ENCODE assay signal across 8 cellular contexts in the genomic region with DNA sequence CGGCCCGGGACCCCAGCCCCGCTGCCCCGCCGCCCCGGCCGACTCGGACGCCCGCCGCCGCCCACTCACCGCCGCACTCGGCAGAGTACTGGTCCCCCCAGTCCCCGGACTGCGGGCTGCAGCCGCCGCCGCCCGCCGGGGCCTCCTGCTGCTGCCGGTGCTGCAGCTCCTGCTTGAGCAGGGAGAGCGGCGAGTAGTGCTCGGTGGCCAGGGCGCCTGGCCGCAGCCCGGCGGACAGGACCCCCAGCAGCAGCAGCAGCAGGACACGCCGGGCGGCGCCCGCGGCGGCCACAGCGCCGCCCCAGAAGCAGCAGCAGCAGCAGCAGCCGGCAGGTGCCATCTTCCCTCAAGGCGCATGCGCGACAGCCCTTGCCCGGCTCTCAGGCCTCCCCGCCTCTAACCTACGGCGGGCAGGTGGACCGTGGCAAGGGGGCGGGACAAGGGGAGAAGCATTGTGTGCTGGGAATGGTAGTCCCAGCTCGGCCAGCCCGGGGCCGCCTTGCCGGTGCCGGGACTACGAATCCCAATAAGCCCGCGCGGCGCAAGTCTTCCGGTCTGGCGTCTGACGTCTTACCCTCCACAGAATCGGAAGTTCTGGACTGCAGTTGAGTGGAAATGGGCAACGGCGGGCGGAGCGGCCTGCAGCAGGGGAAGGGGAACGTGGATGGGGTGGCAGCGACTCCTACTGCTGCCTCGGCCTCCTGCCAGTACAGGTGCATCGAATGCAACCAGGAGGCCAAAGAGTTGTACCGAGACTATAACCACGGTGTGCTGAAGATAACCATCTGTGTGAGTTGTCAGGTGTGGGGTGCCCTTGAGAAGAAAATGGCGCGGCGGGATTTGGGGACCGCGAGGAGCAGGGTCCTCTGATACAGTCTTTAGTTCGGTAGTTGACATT. TPM values are rescaled to one million over a fixed set of nuclear protein-coding genes. Genes with fewer than 3 reads are reported as not detected.
DNase-seq lines count a peak whose midpoint lies in the region; ATAC-seq and TF ChIP-seq lines count a peak whose summit lies in the region.

A gene (plus strand): TSS at position 604 of the 898 bp plus-strand sequence. CDS start 12 bp downstream, at position 616.
A gene with protein sequence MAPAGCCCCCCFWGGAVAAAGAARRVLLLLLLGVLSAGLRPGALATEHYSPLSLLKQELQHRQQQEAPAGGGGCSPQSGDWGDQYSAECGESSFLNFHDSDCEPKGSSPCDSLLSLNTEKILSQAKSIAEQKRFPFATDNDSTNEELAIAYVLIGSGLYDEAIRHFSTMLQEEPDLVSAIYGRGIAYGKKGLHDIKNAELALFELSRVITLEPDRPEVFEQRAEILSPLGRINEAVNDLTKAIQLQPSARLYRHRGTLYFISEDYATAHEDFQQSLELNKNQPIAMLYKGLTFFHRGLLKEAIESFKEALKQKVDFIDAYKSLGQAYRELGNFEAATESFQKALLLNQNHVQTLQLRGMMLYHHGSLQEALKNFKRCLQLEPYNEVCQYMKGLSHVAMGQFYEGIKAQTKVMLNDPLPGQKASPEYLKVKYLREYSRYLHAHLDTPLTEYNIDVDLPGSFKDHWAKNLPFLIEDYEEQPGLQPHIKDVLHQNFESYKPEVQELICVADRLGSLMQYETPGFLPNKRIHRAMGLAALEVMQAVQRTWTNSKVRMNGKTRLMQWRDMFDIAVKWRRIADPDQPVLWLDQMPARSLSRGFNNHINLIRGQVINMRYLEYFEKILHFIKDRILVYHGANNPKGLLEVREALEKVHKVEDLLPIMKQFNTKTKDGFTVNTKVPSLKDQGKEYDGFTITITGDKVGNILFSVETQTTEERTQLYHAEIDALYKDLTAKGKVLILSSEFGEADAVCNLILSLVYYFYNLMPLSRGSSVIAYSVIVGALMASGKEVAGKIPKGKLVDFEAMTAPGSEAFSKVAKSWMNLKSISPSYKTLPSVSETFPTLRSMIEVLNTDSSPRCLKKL (minus strand): TSS at position 371 of the 898 bp plus-strand sequence. CDS start 31 bp downstream, at position 340.

- peak within 1 kb of the TSS; percentile 96 for H3K27ac Mint-ChIP-seq in T-helper 1 cell treated with Interleukin-12 subunit alpha and Interleukin-12 subunit beta and Interleukin-4 antibody, amounts not matched to agents 30 μg/mL and 1 μg/mL, for 36 hours

- TF ChIP-seq CTCF in heart right ventricle (IDR thresholded peaks at IDR 0.05) (peak in 6 of 9 donors; percentile 13 to 47 (median 34)), upper lobe of right lung (IDR thresholded peaks at IDR 0.05) (peak; percentile 35)

- peaks cover 5 to 44% (median 27%) of the 10 kb centered on the region in 9 donors for H3K4me1 ChIP-seq in heart right ventricle
- H3K4me1 ChIP-seq in upper lobe of right lung = peaks cover 23% of the 10 kb centered on the region

- peaks cover 33% of the 10 kb centered on the region for H3K4me1 Mint-ChIP-seq in T-helper 1 cell treated with Interleukin-12 subunit alpha and Interleukin-12 subunit beta and Interleukin-4 antibody, amounts not matched to agents 30 μg/mL and 1 μg/mL, for 36 hours (ENCODE audit: low read depth)

- no peaks in the 10 kb centered on the region for H3K9me3 Mint-ChIP-seq in T-helper 1 cell treated with Interleukin-12 subunit alpha and Interleukin-12 subunit beta and Interleukin-4 antibody, amounts not matched to agents 30 μg/mL and 1 μg/mL, for 36 hours

- peak; percentile 98 for DNase-seq in NCI-H1694 (lab: John Stamatoyannopoulos, UW)
- peak; percentile 95 for DNase-seq in amniotic stem cell (lab: John Stamatoyannopoulos, UW)
- peak; percentile 98 for DNase-seq in heart right ventricle
- DNase-seq in posterior vena cava (ENCODE audit: low spot score) = peak; percentile 99
- peak; percentile 100 for DNase-seq in upper lobe of right lung

- H3K9me3 ChIP-seq in heart right ventricle = no peaks in the 10 kb centered on the region
- H3K9me3 ChIP-seq in upper lobe of right lung = no peaks in the 10 kb centered on the region

- WGBS in heart right ventricle, 2 donors = 0% methylated on average over 62 to 79 of the region's 79 CpGs

- intact Hi-C loops in heart right ventricle (cut with DNase I) (loop anchor here in 1 of 10 donors (5.0 kb wide), 1 partner anchor 59 kb away; no protein-coding TSS in a partner anchor), posterior vena cava (cut with DNase I) (no loop called here), upper lobe of right lung (cut with DNase I) (no loop called here)

- peak within 1 kb of the TSS; percentile 65 to 98 (median 80) for H3K4me3 ChIP-seq in heart right ventricle
- peak within 1 kb of the TSS; percentile 83 for H3K4me3 ChIP-seq in upper lobe of right lung

- ATAC-seq in HG02885 (IDR thresholded peaks at IDR 0.05; ENCODE audit: poor library complexity, unreplicated experiment) (peak; percentile 93), heart right ventricle (peak; percentile 99 to 100 (median 100)), upper lobe of right lung (peak; percentile 99)

- H3K36me3 ChIP-seq in heart right ventricle (peaks cover 0 to 38% (median 0%) of the 10 kb centered on the region in 9 donors), upper lobe of right lung (peaks cover 17% of the 10 kb centered on the region)

- H3K27me3 ChIP-seq in heart right ventricle (no peaks in the 10 kb centered on the region), upper lobe of right lung (no peaks in the 10 kb centered on the region)

- peaks cover 28% of the 10 kb centered on the region for H3K36me3 Mint-ChIP-seq in T-helper 1 cell treated with Interleukin-12 subunit alpha and Interleukin-12 subunit beta and Interleukin-4 antibody, amounts not matched to agents 30 μg/mL and 1 μg/mL, for 36 hours (ENCODE audit: low read depth)

- H3K4me3 Mint-ChIP-seq in T-helper 1 cell treated with Interleukin-12 subunit alpha and Interleukin-12 subunit beta and Interleukin-4 antibody, amounts not matched to agents 30 μg/mL and 1 μg/mL, for 36 hours = peak within 1 kb of the TSS; percentile 98

- H3K27ac ChIP-seq in heart right ventricle (peak within 1 kb of the TSS; percentile 72 to 89 (median 78)), upper lobe of right lung (peak within 1 kb of the TSS; percentile 77)

- peak; percentile 76 for TF ChIP-seq POLR2A in GM15510 (IDR thresholded peaks at IDR 0.05; ENCODE audit: borderline replicate concordance, extremely low read depth, insufficient read length)

- H3K27me3 Mint-ChIP-seq in T-helper 1 cell treated with Interleukin-12 subunit alpha and Interleukin-12 subunit beta and Interleukin-4 antibody, amounts not matched to agents 30 μg/mL and 1 μg/mL, for 36 hours (ENCODE audit: low read depth) = no peaks in the 10 kb centered on the region

RNA-seq across cellular contexts. Expression of the first gene that starts in this region (rescaled TPM):
- 10 to 100 TPM; 19.8 to 28.3 (median 26.0) TPM for total RNA-seq in heart right ventricle
- 10 to 100 TPM; 26.9 to 60.3 TPM for polyA plus RNA-seq in heart right ventricle
- 10 to 100 TPM; 11.7 to 13.2 TPM for total RNA-seq in posterior vena cava
- total RNA-seq in upper lobe of right lung = 19.9 TPM

RNA-seq across cellular contexts. Expression of the second gene that starts in this region (rescaled TPM):
- 1 to 10 TPM; 4.3 to 9.5 (median 7.3) TPM for total RNA-seq in heart right ventricle
- 1 to 10 TPM; 5.8 to 9.2 TPM for polyA plus RNA-seq in heart right ventricle
- total RNA-seq in posterior vena cava = 10 to 100 TPM; 13.7 to 17.4 TPM
- 18.6 TPM for total RNA-seq in upper lobe of right lung

Comparison
In these comparisons a context has a peak if more than half of its experiments do, and no peak if none do; other contexts are left out.
1. Peak in every context shown above with its lines: DNase-seq, ATAC-seq, H3K4me3 ChIP-seq and H3K27ac ChIP-seq.